Comparison of ENCODE assay signal across 7 cellular contexts in the genomic region with DNA sequence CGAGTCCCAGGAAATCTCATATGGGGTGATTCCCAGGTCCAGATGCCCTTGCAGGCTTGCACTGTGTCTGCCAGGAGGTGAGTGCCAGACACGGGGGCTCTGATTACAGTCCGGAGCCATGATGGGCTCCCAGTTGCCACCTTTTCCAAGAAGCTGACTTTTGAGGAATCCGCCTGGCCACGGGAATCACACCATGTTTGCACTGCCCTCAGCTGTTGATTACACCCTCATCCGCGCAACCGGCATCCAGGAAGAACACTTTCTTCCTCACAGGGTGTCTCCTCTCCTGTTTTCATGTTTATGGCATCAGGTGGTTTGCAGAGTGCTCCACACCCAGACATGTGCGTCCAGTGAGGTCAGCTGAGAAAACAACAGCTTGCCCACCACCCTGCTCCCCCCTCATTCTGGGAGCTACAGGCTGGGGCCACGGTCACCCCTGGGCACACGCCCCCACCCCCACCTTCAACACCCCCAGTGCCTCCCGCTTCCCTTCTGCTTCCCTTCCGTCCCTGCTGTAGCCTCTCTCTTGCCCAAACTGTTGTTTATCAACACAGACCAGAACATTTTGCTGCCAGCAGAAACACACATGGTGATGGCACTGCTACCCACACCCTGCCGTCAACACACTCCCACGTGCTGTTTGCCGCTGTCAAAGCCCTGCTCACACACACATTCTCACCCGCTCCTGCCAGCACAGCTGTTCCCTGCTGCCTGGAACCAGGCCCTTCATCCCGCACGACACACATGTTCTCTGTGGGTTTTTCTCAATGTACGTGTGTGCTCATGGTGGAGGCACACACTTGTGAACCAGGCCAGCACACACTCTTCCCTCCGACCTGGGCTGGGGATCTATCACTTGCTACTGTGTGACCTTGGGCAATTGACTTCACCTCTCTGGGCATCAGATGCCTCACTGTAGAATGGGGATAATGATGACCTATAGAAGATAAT. TPM values are rescaled to one million over a fixed set of nuclear protein-coding genes. Genes with fewer than 3 reads are reported as not detected.
DNase-seq lines count a peak whose midpoint lies in the region; ATAC-seq and TF ChIP-seq lines count a peak whose summit lies in the region.

No MANE protein-coding gene starts in this region.

- H3K79me2 ChIP-seq in Loucy (ENCODE audit: insufficient read depth, low read length) = no peaks in the 10 kb centered on the region

- H3K36me3 ChIP-seq in Loucy (ENCODE audit: insufficient read depth, low read length) = no peaks in the 10 kb centered on the region
- no peaks in the 10 kb centered on the region for H3K36me3 ChIP-seq in BE2C

- H3F3A ChIP-seq in Loucy (ENCODE audit: low read depth) = peaks cover 3% of the 10 kb centered on the region; the same call in 1 of the 2 replicates

- H4K20me1 ChIP-seq in Loucy (ENCODE audit: insufficient read depth, low read length, poor library complexity, severe bottlenecking) = no peaks in the 10 kb centered on the region

- H3K9me3 Mint-ChIP-seq in stimulated activated naive CD8-positive, alpha-beta T cell treated with anti-CD3 and anti-CD28 coated beads, Interleukin-15, amount 100 ng/mL, for 72 hours = no peaks in the 10 kb centered on the region

- H3K27me3 ChIP-seq in Loucy (ENCODE audit: insufficient read depth, low read length, poor library complexity, severe bottlenecking) = no peaks in the 10 kb centered on the region
- no peaks in the 10 kb centered on the region for H3K27me3 ChIP-seq in BE2C

- H3K27ac Mint-ChIP-seq in stimulated activated naive CD8-positive, alpha-beta T cell treated with anti-CD3 and anti-CD28 coated beads, Interleukin-15, amount 100 ng/mL, for 72 hours = peak overlapping the region; percentile 16 to 64

- peaks cover 67% of the 10 kb centered on the region for H3K4me1 Mint-ChIP-seq in stimulated activated naive CD8-positive, alpha-beta T cell treated with anti-CD3 and anti-CD28 coated beads, Interleukin-15, amount 100 ng/mL, for 72 hours

- no peak for TF ChIP-seq CTCF in Loucy (conservative IDR thresholded peaks at IDR 0.05; ENCODE audit: low read length)
- no peak for TF ChIP-seq CTCF in BE2C (IDR thresholded peaks at IDR 0.05; ENCODE audit: low read depth, low read length)

- no peaks in the 10 kb centered on the region for H3K27me3 Mint-ChIP-seq in stimulated activated naive CD8-positive, alpha-beta T cell treated with anti-CD3 and anti-CD28 coated beads, Interleukin-15, amount 100 ng/mL, for 72 hours

- H3K4me3 Mint-ChIP-seq in stimulated activated naive CD8-positive, alpha-beta T cell treated with anti-CD3 and anti-CD28 coated beads, Interleukin-15, amount 100 ng/mL, for 72 hours = peak overlapping the region; percentile 11 to 35

- DNase-seq in amniotic epithelial cell (ENCODE audit: low read depth) = peak; percentile 81
- peak; percentile 71 to 86 for DNase-seq in left colon
- no peak for DNase-seq in stimulated activated naive CD8-positive, alpha-beta T cell treated with anti-CD3 and anti-CD28 coated beads, Interleukin-15, amount 100 ng/mL, for 72 hours
- DNase-seq in HPDE6-E6E7 (ENCODE audit: extremely low spot score) = no peak
- DNase-seq in BE2C = no peak

- H2AFZ ChIP-seq in Loucy (ENCODE audit: low read length) = no peak overlapping the region

- H3K9me3 ChIP-seq in Loucy (ENCODE audit: insufficient read depth, low read depth, low read length) (no peaks in the 10 kb centered on the region), BE2C (no peaks in the 10 kb centered on the region)

- intact Hi-C loops in left colon (cut with DNase I, micrococcal nuclease) = no loop called here

- H3K9me2 ChIP-seq in Loucy (replicated peaks; ENCODE audit: low read depth, low read length) = no peaks in the 10 kb centered on the region

- ATAC-seq in left colon (peak; percentile 90), GM18502 (IDR thresholded peaks at IDR 0.05; ENCODE audit: poor library complexity, unreplicated experiment) (no peak)
- no peak for ATAC-seq in stimulated activated naive CD8-positive, alpha-beta T cell treated with anti-CD3 and anti-CD28 coated beads, Interleukin-15, amount 100 ng/mL, for 72 hours

- no peak overlapping the region for H3K4me3 ChIP-seq in Loucy (ENCODE audit: low read length, poor library complexity, severe bottlenecking)
- H3K4me3 ChIP-seq in BE2C (ENCODE audit: low read depth, low read length) = no peak overlapping the region

- H3K9ac ChIP-seq in Loucy (ENCODE audit: low read depth, low read length, poor library complexity, severe bottlenecking) = peak overlapping the region; percentile 49

- H3K4me1 ChIP-seq in Loucy (ENCODE audit: insufficient read depth, low read length, poor library complexity, severe bottlenecking) (peaks cover 47% of the 10 kb centered on the region), BE2C (peaks cover 17% of the 10 kb centered on the region)

- peak overlapping the region; percentile 4 for H3K4me2 ChIP-seq in Loucy (ENCODE audit: low read depth, low read length, poor library complexity, severe bottlenecking)

RNA-seq across cellular contexts. Expression of gene DDIT4, which starts 35.8 kb away (rescaled TPM):
- total RNA-seq in left colon = 100 to 1,000 TPM in 1 of 2 donors, 10 to 100 TPM in 1; 60.1 to 210 TPM
- polyA plus RNA-seq in BE2C (2012; ENCODE audit: insufficient read depth, insufficient read length, low read depth) = 468 TPM

RNA-seq across cellular contexts. Expression of gene DNAJB12, which starts 45.2 kb away (rescaled TPM):
- 10 to 100 TPM; 36.9 to 38.5 TPM for total RNA-seq in left colon
- 42.2 TPM for polyA plus RNA-seq in BE2C (2012; ENCODE audit: insufficient read depth, insufficient read length, low read depth)

Comparison
In these comparisons a context has a peak if more than half of its experiments do, and no peak if none do; other contexts are left out.
1. DNase-seq: peak in amniotic epithelial cell (single experiment) and left colon (2 of 2); none in stimulated activated naive CD8-positive, alpha-beta T cell treated with anti-CD3 and anti-CD28 coated beads, Interleukin-15, amount 100 ng/mL, for 72 hours (0 of 2), HPDE6-E6E7 (single experiment) and BE2C (single experiment).